In the genomic region with DNA sequence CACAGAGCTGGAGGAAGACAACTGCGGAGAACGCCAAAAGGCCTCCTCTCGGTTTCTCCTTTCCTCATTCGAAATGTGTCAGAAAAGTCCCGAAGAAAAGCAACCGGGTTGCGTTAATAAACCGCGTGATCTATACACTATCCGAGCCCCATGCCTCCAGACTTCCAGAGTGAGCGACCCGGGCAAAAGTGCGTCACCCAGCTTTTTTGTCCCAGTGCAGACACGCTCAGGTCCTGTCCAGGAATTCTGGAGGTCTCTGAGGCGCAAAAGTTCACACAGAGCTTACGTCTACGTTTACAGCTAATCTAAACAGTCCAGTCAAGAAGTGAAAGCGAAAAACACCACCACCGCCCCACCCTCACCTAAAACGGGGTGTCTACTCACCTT, we compare ENCODE assay signal across 8 cellular contexts. TPM values are rescaled to one million over a fixed set of nuclear protein-coding genes. Genes with fewer than 3 reads are reported as not detected.
DNase-seq lines count a peak whose midpoint lies in the region; ATAC-seq, FAIRE-seq and TF ChIP-seq lines count a peak whose summit lies in the region.

No MANE protein-coding gene starts in this region.

- WGBS in K562 (ENCODE audit: insufficient coverage, low coverage, missing lambda C conversion rate): under 1% methylated on average over 18 of the region's 20 CpGs

- POLR2A ChIA-PET in K562 (lab: Yijun Ruan, JAX): interaction anchor here (1.0 to 2.3 kb wide), 5 partner anchors 10 to 223 kb away, joined by 3 to 7 read pairs (median 7); partner anchors contain the start of genes BRCA2 and ZAR1L

- H3K27me3 ChIP-seq in HAP-1 (ENCODE audit: low read depth) (no peaks in the 10 kb centered on the region; the same call in 1 of the 2 replicates), K562 (ENCODE audit: control insufficient read depth in 2 of 2, insufficient read depth in 2 of 2, low read length in 2 of 2) (no peaks in the 10 kb centered on the region)

- H3K36me3 ChIP-seq in HAP-1 (replicated peaks) (peaks cover 30% of the 10 kb centered on the region), K562 (ENCODE audit: control insufficient read depth, insufficient read depth, low read length) (peaks cover 27% of the 10 kb centered on the region)

- intact Hi-C loops in K562 (cut with micrococcal nuclease): loop anchor here (2.0 kb wide), 1 partner anchor 67 kb away; no protein-coding TSS in a partner anchor

- ATAC-seq in K562: peak; percentile 83

- peak overlapping the region; percentile 85 for H3K4me2 ChIP-seq in K562 (ENCODE audit: insufficient read depth, low read length)

- H4K20me1 ChIP-seq in K562 (replicated peaks; ENCODE audit: control insufficient read depth, insufficient read depth, low read length): no peaks in the 10 kb centered on the region

- TF ChIP-seq RAD21 in K562 (CRISPR knock-in tag; conservative IDR thresholded peaks at IDR 0.05 in 1 of 2, IDR thresholded peaks at IDR 0.05 in 1 of 2): no peak

- BruUV-seq in K562 (replicated peaks; lab: Mats Ljungman, UMichigan): TSS peak; percentile 72

- H3K9me1 ChIP-seq in K562 (ENCODE audit: control insufficient read depth, insufficient read depth, low read length): no peaks in the 10 kb centered on the region

- peak overlapping the region; percentile 89 to 98 for H3K9ac ChIP-seq in K562 (ENCODE audit: insufficient read depth in 1 of 2, low read depth in 2 of 2, low read length in 2 of 2)

- TF ChIP-seq CTCF in LNCaP clone FGC (IDR thresholded peaks at IDR 0.05; ENCODE audit: control insufficient read depth, extremely low read depth, insufficient read depth) (no peak), K562 (IDR thresholded peaks at IDR 0.05 in 2 of 3, conservative IDR thresholded peaks at IDR 0.05 in 1 of 3; ENCODE audit: insufficient read depth in 2 of 3, low read depth in 1 of 3, low read length in 3 of 3) (no peak; a peak in 1 of 6 replicates)

- H3K27ac ChIP-seq in K562 (ENCODE audit: extremely low read depth, low read depth, low read length): peak overlapping the region; percentile 90

- peak; percentile 37 to 64 (median 50) for DNase-seq in activated CD4-positive, CD25-positive, alpha-beta regulatory T cell (lab: John Stamatoyannopoulos, UW)
- DNase-seq in activated CD4-positive, CD25-positive, alpha-beta regulatory T cell treated with anti-CD3 and anti-CD28 coated beads, Interleukin-2, amount 50 U/mL, for 72 hours: no peak
- peak in 1 of 2 experiments; percentile 40 for DNase-seq in HAP-1 (ENCODE audit: low spot score in 2 of 2)
- no peak for DNase-seq in LNCaP clone FGC (ENCODE audit: low read depth)
- DNase-seq in K562 (ENCODE audit: extremely low read depth in 1 of 4, low spot score in 3 of 4): peak in 2 of 4 experiments; percentile 39 to 45
- peak; percentile 27 for DNase-seq in iPS-NIHi7 (ENCODE audit: extremely low spot score)
- peak; percentile 71 for DNase-seq in stimulated activated CD8-positive, alpha-beta memory T cell treated with anti-CD3 and anti-CD28 coated beads, Interleukin-4, amount 100 ng/mL, for 48 hours
- DNase-seq in SW 1271 (lab: John Stamatoyannopoulos, UW): no peak

- no peak for FAIRE-seq in K562 (lab: Jason Lieb, UNC)

- peaks cover 54% of the 10 kb centered on the region for H3K79me2 ChIP-seq in K562 (ENCODE audit: control insufficient read depth, insufficient read depth, low read length)

- peak overlapping the region; percentile 89 for H2AFZ ChIP-seq in K562 (ENCODE audit: low read depth, low read length)

- no peaks in the 10 kb centered on the region for H3K9me3 ChIP-seq in HAP-1
- H3K9me3 ChIP-seq in K562 (replicated peaks; ENCODE audit: control insufficient read depth, insufficient read depth, low read depth, low read length): 0 out of 2 replicates have a peak, but pooled peaks cover 4% of the 10 kb centered on the region

- TF ChIP-seq EP300 in K562 (IDR thresholded peaks at IDR 0.05; ENCODE audit: low read length): no peak

- peak overlapping the region; percentile 72 for H3K4me3 ChIP-seq in HAP-1
- H3K4me3 ChIP-seq in LNCaP clone FGC (ENCODE audit: low read depth, low read length): peak overlapping the region; percentile 62
- peak overlapping the region; percentile 82 for H3K4me3 ChIP-seq in K562

- TF ChIP-seq POLR2A in K562 (conservative IDR thresholded peaks at IDR 0.05): no peak

- CTCF ChIA-PET in K562 (lab: Yijun Ruan, JAX; ENCODE audit: low intra/inter-chr PET ratio): no interaction called here

- in situ Hi-C loops in HAP-1 (cut with MboI; ENCODE audit: low sequenced_read_pairs) (no loop called here), K562 (cut with MboI) (no loop called here)

- H3K4me1 ChIP-seq in HAP-1: peaks cover 10% of the 10 kb centered on the region
- peaks cover 0 to 7% of the 10 kb centered on the region in 2 experiments; a peak in 2 of 5 replicates for H3K4me1 ChIP-seq in K562 (replicated peaks in 1 of 2; ENCODE audit: control insufficient read depth in 2 of 2, insufficient read depth in 2 of 2, low read length in 2 of 2)

TF ChIP-seq in K562, 482 proteins besides CTCF, POLR2A, EP300 and RAD21 (continues in another document):
- TF ChIP-seq ZKSCAN8 (CRISPR knock-in tag; IDR thresholded peaks at IDR 0.05) (0 out of 2 replicates have a peak, but pooled peaks have one; percentile 23), CEBPG (CRISPR knock-in tag; IDR thresholded peaks at IDR 0.05) (no peak; the same call in 1 of the 2 replicates), CEBPG (tag; conservative IDR thresholded peaks at IDR 0.05 in 1 of 2, IDR thresholded peaks at IDR 0.05 in 1 of 2) (peak in 1 of 2 experiments; percentile 37; a peak in 1 of 4 replicates), POLR2G (IDR thresholded peaks at IDR 0.05; ENCODE audit: low read depth, low read length) (peak; percentile 11; the same call in 1 of the 2 replicates), HDAC1 (IDR thresholded peaks at IDR 0.05) (peak in 1 of 2 experiments; percentile 25; a peak in 1 of 4 replicates), RBFOX2 (IDR thresholded peaks at IDR 0.05; ENCODE audit: low read depth, low read length) (peak; percentile 63; the same call in 1 of the 2 replicates), ATF3 (IDR thresholded peaks at IDR 0.05) (0 out of 2 replicates have a peak, but pooled peaks have one; percentile 2), ATF3 (CRISPR knock-in tag; conservative IDR thresholded peaks at IDR 0.05) (no peak)
- TF ChIP-seq, protein P1, sequence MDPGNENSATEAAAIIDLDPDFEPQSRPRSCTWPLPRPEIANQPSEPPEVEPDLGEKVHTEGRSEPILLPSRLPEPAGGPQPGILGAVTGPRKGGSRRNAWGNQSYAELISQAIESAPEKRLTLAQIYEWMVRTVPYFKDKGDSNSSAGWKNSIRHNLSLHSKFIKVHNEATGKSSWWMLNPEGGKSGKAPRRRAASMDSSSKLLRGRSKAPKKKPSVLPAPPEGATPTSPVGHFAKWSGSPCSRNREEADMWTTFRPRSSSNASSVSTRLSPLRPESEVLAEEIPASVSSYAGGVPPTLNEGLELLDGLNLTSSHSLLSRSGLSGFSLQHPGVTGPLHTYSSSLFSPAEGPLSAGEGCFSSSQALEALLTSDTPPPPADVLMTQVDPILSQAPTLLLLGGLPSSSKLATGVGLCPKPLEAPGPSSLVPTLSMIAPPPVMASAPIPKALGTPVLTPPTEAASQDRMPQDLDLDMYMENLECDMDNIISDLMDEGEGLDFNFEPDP (CRISPR knock-in tag; IDR thresholded peaks at IDR 0.05): no peak

RNA-seq across cellular contexts. Expression of gene N4BP2L2, which starts 0.4 kb away (rescaled TPM):
- total RNA-seq in K562 (2011; cell fraction: chromatin; rRNA removed; ENCODE audit: low replicate concordance): 34.0 and 182 TPM in 2 replicates
- 12.3 and 20.1 TPM in 2 replicates for total RNA-seq in K562 (2011; cell fraction: nucleolus; rRNA removed)
- total RNA-seq in K562 (2011; cell fraction: nucleoplasm; rRNA removed): 82.9 and 163 TPM in 2 replicates
- 33.9 and 34.9 TPM in 2 replicates for total RNA-seq in K562 (2014; rRNA removed)
- 76.4 and 87.4 TPM in 2 replicates for total RNA-seq in K562 (2014; rRNA removed; fragmentation: Illumina TruSeq; extraction: Trizol)
- 52.2 and 58.3 TPM in 2 replicates for total RNA-seq in K562 (2015; rRNA removed; fragmentation: Illumina TruSeq; extraction: Trizol)
- 42.4 and 45.9 TPM in 2 replicates for total RNA-seq in K562 (2021)
- polyA plus RNA-seq in K562 (2011; rRNA removed): 45.0 and 56.6 TPM in 2 replicates
- polyA plus RNA-seq in K562 (2011; cell fraction: cytosol; rRNA removed): 4.4 and 10.9 TPM in 2 replicates
- 24.9 and 29.1 TPM in 2 replicates for polyA plus RNA-seq in K562 (2011; cell fraction: nucleus; rRNA removed)
- 29.5 and 32.7 TPM in 2 replicates for polyA plus RNA-seq in K562 (2012)
- polyA plus RNA-seq in K562 (2014; fragmentation: Illumina TruSeq; extraction: Trizol): 41.5 and 58.0 TPM in 2 replicates
- 10 to 100 TPM; 46.2 to 46.5 TPM for polyA plus RNA-seq in K562 (2014; fragmentation: Nextera tagmentation; extraction: Ambion mirVana)
- 39.0 and 48.7 TPM in 2 replicates for polyA plus RNA-seq in K562 (2014; rRNA removed)
- 46.1 and 56.4 TPM in 2 replicates for polyA minus RNA-seq in K562 (2011; rRNA and poly(A)+ RNA removed)
- polyA minus RNA-seq in K562 (2011; cell fraction: cytosol; rRNA and poly(A)+ RNA removed): 10.5 and 10.8 TPM in 2 replicates
- polyA minus RNA-seq in K562 (2011; cell fraction: nucleus; rRNA and poly(A)+ RNA removed): 27.7 and 48.0 TPM in 2 replicates

RNA-seq across cellular contexts. Expression of gene PDS5B, which starts 48.0 kb away (rescaled TPM):
- 12.8 and 71.8 TPM in 2 replicates for total RNA-seq in K562 (2011; cell fraction: chromatin; rRNA removed; ENCODE audit: low replicate concordance)
- total RNA-seq in K562 (2011; cell fraction: nucleolus; rRNA removed): 5.8 and 9.7 TPM in 2 replicates
- 20.5 and 29.9 TPM in 2 replicates for total RNA-seq in K562 (2011; cell fraction: nucleoplasm; rRNA removed)
- total RNA-seq in K562 (2014; rRNA removed) (13.1 and 13.5 TPM in 2 replicates), K562 (2014; rRNA removed; fragmentation: Illumina TruSeq; extraction: Trizol) (14.4 and 15.6 TPM in 2 replicates), K562 (2015; rRNA removed; fragmentation: Illumina TruSeq; extraction: Trizol) (19.3 and 20.8 TPM in 2 replicates), K562 (2021) (23.7 TPM in 2 replicates)
- polyA plus RNA-seq in K562 (2011; rRNA removed) (6.2 and 10.2 TPM in 2 replicates), K562 (2014; fragmentation: Illumina TruSeq; extraction: Trizol) (12.6 and 19.2 TPM in 2 replicates), K562 (2014; fragmentation: Nextera tagmentation; extraction: Ambion mirVana) (1 to 10 TPM; 6.2 TPM), K562 (2014; rRNA removed) (10.6 and 13.0 TPM in 2 replicates)
- polyA plus RNA-seq in K562 (2011; cell fraction: cytosol; rRNA removed): 1.9 and 2.9 TPM in 2 replicates
- polyA plus RNA-seq in K562 (2011; cell fraction: nucleus; rRNA removed): 5.9 and 7.5 TPM in 2 replicates
- 6.5 and 10.7 TPM in 2 replicates for polyA plus RNA-seq in K562 (2012)
- 31.5 and 31.8 TPM in 2 replicates for polyA minus RNA-seq in K562 (2011; rRNA and poly(A)+ RNA removed)
- 12.0 and 20.3 TPM in 2 replicates for polyA minus RNA-seq in K562 (2011; cell fraction: cytosol; rRNA and poly(A)+ RNA removed)
- 20.5 and 34.2 TPM in 2 replicates for polyA minus RNA-seq in K562 (2011; cell fraction: nucleus; rRNA and poly(A)+ RNA removed)

Comparison
In these comparisons a context has a peak if more than half of its experiments do, and no peak if none do; other contexts are left out.
1. DNase-seq: peak in activated CD4-positive, CD25-positive, alpha-beta regulatory T cell (4 of 4), iPS-NIHi7 (single experiment) and stimulated activated CD8-positive, alpha-beta memory T cell treated with anti-CD3 and anti-CD28 coated beads, Interleukin-4, amount 100 ng/mL, for 48 hours (single experiment); none in activated CD4-positive, CD25-positive, alpha-beta regulatory T cell treated with anti-CD3 and anti-CD28 coated beads, Interleukin-2, amount 50 U/mL, for 72 hours (single experiment), LNCaP clone FGC (single experiment) and SW 1271 (0 of 2).
2. Peak in every context shown above with its lines, with median percentiles within 50 percentile points of each other: H3K4me3 ChIP-seq.